Comparison of ENCODE assay signal across 1 cellular context in the genomic region with DNA sequence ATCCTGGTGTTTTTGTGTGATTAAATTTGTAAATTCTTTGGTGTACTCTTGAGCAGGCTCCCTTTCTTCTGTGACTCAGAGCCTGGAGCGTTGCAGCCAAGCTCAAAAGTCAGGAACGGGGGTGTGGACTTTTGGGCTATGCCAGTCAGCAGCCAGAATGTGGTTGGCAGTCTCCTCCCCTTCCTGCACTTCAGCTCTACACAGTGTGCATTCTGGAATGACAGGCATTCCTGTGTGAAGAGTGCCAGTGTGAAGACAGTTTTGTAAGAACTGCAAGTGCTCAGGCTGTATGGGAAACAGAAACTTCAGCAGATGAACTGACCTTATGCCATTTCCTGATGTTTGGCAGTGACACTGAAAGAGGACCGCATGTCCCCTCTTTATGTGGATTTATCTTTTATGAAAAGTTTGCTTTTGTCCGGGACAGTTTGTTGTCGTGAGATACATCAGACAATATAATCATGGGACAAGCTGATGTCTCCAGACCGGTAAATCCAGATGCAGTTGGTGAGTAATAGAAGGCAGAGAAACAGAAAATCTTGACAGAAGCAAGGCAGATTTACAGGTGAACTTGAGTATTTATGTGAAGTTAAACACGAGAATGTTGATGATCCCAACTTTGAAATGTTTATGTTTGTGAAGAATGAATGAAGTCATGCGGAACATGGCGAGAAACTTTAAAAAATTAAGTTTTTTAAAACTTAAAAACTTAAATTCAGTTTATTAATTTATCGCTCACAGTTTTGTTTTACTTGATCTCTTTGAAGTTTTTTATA.
A peak's percentile ranks its signal among the peaks of the same experiment; 100 is the strongest.
TF ChIP-seq lines count a peak whose summit lies in the region.

No MANE protein-coding gene starts in this region.

TF ChIP-seq in K562, 482 proteins besides CTCF, POLR2A, EP300 and RAD21 (continued from another document):
- TF ChIP-seq CHD7 (IDR thresholded peaks at IDR 0.05; ENCODE audit: low read depth, low read length) = no peak
- TF ChIP-seq, protein P1, sequence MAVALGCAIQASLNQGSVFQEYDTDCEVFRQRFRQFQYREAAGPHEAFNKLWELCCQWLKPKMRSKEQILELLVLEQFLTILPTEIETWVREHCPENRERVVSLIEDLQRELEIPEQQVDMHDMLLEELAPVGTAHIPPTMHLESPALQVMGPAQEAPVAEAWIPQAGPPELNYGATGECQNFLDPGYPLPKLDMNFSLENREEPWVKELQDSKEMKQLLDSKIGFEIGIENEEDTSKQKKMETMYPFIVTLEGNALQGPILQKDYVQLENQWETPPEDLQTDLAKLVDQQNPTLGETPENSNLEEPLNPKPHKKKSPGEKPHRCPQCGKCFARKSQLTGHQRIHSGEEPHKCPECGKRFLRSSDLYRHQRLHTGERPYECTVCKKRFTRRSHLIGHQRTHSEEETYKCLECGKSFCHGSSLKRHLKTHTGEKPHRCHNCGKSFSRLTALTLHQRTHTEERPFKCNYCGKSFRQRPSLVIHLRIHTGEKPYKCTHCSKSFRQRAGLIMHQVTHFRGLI (CRISPR knock-in tag; IDR thresholded peaks at IDR 0.05) = no peak
- TF ChIP-seq FOXK2 (conservative IDR thresholded peaks at IDR 0.05 in 1 of 2, IDR thresholded peaks at IDR 0.05 in 1 of 2; ENCODE audit: low read depth in 2 of 2) = no peak
- 0 out of 2 replicates have a peak, but pooled peaks have one; percentile 69 for TF ChIP-seq HDGF (IDR thresholded peaks at IDR 0.05)
- peak; percentile 36; the same call in 1 of the 2 replicates for TF ChIP-seq MTA3 (IDR thresholded peaks at IDR 0.05; ENCODE audit: borderline replicate concordance)
- no peak for TF ChIP-seq ZNF121 (CRISPR knock-in tag; conservative IDR thresholded peaks at IDR 0.05)
- TF ChIP-seq ZBED1 (IDR thresholded peaks at IDR 0.05) = no peak
- TF ChIP-seq, protein P2, sequence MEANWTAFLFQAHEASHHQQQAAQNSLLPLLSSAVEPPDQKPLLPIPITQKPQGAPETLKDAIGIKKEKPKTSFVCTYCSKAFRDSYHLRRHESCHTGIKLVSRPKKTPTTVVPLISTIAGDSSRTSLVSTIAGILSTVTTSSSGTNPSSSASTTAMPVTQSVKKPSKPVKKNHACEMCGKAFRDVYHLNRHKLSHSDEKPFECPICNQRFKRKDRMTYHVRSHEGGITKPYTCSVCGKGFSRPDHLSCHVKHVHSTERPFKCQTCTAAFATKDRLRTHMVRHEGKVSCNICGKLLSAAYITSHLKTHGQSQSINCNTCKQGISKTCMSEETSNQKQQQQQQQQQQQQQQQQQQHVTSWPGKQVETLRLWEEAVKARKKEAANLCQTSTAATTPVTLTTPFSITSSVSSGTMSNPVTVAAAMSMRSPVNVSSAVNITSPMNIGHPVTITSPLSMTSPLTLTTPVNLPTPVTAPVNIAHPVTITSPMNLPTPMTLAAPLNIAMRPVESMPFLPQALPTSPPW (CRISPR knock-in tag; IDR thresholded peaks at IDR 0.05) = peak; percentile 43; the same call in 1 of the 2 replicates
- TF ChIP-seq, protein P3, sequence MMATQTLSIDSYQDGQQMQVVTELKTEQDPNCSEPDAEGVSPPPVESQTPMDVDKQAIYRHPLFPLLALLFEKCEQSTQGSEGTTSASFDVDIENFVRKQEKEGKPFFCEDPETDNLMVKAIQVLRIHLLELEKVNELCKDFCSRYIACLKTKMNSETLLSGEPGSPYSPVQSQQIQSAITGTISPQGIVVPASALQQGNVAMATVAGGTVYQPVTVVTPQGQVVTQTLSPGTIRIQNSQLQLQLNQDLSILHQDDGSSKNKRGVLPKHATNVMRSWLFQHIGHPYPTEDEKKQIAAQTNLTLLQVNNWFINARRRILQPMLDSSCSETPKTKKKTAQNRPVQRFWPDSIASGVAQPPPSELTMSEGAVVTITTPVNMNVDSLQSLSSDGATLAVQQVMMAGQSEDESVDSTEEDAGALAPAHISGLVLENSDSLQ (IDR thresholded peaks at IDR 0.05) = 0 out of 2 replicates have a peak, but pooled peaks have one; percentile 27
- peak; percentile 35 for TF ChIP-seq TBP (optimal IDR thresholded peaks at IDR 0.05; ENCODE audit: low read depth, low read length)
- peak in 1 of 2 experiments; percentile 9; a peak in 1 of 4 replicates for TF ChIP-seq NRF1 (conservative IDR thresholded peaks at IDR 0.05 in 1 of 2, IDR thresholded peaks at IDR 0.05 in 1 of 2)
- 0 out of 4 replicates have a peak, but pooled peaks of 1 of the 2 experiments have one; percentile 30 for TF ChIP-seq MAZ (CRISPR knock-in tag; conservative IDR thresholded peaks at IDR 0.05 in 1 of 2, IDR thresholded peaks at IDR 0.05 in 1 of 2)
- TF ChIP-seq ZNF232 (CRISPR knock-in tag; IDR thresholded peaks at IDR 0.05) = no peak
- TF ChIP-seq, protein P4, sequence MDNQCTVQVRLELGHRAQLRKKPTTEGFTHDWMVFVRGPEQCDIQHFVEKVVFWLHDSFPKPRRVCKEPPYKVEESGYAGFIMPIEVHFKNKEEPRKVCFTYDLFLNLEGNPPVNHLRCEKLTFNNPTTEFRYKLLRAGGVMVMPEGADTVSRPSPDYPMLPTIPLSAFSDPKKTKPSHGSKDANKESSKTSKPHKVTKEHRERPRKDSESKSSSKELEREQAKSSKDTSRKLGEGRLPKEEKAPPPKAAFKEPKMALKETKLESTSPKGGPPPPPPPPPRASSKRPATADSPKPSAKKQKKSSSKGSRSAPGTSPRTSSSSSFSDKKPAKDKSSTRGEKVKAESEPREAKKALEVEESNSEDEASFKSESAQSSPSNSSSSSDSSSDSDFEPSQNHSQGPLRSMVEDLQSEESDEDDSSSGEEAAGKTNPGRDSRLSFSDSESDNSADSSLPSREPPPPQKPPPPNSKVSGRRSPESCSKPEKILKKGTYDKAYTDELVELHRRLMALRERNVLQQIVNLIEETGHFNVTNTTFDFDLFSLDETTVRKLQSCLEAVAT (IDR thresholded peaks at IDR 0.05) = 0 out of 4 replicates have a peak, but pooled peaks of 1 of the 2 experiments have one; percentile 15
- TF ChIP-seq TEAD4 (IDR thresholded peaks at IDR 0.05; ENCODE audit: low read length) = peak; percentile 18; the same call in 1 of the 2 replicates
- no peak for TF ChIP-seq TEAD4 (CRISPR knock-in tag; IDR thresholded peaks at IDR 0.05; ENCODE audit: borderline replicate concordance)
- TF ChIP-seq, protein P5, sequence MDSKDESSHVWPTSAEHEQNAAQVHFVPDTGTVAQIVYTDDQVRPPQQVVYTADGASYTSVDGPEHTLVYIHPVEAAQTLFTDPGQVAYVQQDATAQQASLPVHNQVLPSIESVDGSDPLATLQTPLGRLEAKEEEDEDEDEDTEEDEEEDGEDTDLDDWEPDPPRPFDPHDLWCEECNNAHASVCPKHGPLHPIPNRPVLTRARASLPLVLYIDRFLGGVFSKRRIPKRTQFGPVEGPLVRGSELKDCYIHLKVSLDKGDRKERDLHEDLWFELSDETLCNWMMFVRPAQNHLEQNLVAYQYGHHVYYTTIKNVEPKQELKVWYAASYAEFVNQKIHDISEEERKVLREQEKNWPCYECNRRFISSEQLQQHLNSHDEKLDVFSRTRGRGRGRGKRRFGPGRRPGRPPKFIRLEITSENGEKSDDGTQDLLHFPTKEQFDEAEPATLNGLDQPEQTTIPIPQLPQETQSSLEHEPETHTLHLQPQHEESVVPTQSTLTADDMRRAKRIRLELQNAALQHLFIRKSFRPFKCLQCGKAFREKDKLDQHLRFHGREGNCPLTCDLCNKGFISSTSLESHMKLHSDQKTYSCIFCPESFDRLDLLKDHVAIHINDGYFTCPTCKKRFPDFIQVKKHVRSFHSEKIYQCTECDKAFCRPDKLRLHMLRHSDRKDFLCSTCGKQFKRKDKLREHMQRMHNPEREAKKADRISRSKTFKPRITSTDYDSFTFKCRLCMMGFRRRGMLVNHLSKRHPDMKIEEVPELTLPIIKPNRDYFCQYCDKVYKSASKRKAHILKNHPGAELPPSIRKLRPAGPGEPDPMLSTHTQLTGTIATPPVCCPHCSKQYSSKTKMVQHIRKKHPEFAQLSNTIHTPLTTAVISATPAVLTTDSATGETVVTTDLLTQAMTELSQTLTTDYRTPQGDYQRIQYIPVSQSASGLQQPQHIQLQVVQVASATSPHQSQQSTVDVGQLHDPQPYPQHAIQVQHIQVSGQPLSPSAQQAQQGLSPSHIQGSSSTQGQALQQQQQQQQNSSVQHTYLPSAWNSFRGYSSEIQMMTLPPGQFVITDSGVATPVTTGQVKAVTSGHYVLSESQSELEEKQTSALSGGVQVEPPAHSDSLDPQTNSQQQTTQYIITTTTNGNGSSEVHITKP (IDR thresholded peaks at IDR 0.05; ENCODE audit: partially characterized antibody) = peak; percentile 51
- TF ChIP-seq ZSCAN29 (IDR thresholded peaks at IDR 0.05) = no peak
TF ChIP-seq in K562: peak in this region for 11.
